In the genomic region with DNA sequence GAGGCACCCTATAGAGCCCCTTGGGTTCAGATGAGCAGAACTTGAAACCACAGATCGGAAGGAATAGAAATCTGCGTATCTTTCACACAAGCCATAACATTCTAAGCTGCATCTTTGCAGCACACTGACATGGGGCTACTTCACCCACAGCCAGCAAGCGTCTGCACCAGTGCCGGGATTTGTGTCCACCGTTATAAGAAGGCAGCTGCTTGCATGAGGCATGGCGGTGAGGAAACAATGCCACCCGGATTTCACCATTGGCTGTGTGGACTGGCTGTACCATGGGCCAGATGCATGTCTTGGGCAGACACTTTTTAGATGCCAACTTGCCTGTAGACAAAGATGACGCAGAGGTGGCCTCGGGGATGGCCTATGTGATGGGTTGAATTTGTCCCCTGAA, we compare ENCODE assay signal across 11 cellular contexts. TPM values are rescaled to one million over a fixed set of nuclear protein-coding genes. Genes with fewer than 3 reads are reported as not detected.
"Had no signal": no experiment of that assay in that cellular context is flagged by ENCODE, and none has a peak within 500 bp of the region (broad histone marks: within the 10 kb centered on the region; RNA-seq: fewer than 3 reads in every experiment).

No MANE protein-coding gene starts in this region.

RNA-seq across cellular contexts. Expression of gene CDRT15L2, which starts 20.5 kb away (rescaled TPM):
- total RNA-seq: activated B cell treated with CpG ODN at 0.5 μM for 24 hours; activated CD4-positive, alpha-beta memory T cell treated with anti-CD3 and anti-CD28 coated beads for 36 hours; activated CD4-positive, alpha-beta T cell treated with anti-CD3 and anti-CD28 coated beads, Interleukin-2, amount 10 ng/mL, durations not matched to agents 24 days and 14 days; activated CD8-positive, alpha-beta memory T cell treated with anti-CD3 and anti-CD28 coated beads, Interleukin-2, amount 10 ng/mL, durations not matched to agents 7 days and 5 days; activated CD8-positive, alpha-beta T cell treated with anti-CD3 and anti-CD28 coated beads for 36 hours; activated naive CD8-positive, alpha-beta T cell treated with anti-CD3 and anti-CD28 coated beads, Interleukin-2, amount 10 ng/mL, durations not matched to agents 7 days and 5 days; activated T-helper 2 cell treated with anti-CD3 and anti-CD28 coated beads, Interferon-gamma antibody, Interleukin-2, Interleukin-4, amounts not matched to agents 10 μg/mL and 5 μg/mL and 100 μg/mL, durations not matched to agents 14 hours and 24 hours and 36 hours; ascending aorta; bronchial epithelial cell; cardiac muscle cell had no signal
- polyA plus RNA-seq: adipose tissue, cardiac muscle cell had no signal
